1 cellular context compared by ENCODE assay signal in genomic region chr7:104950006-104950405, GRCh38.
TF ChIP-seq lines count a peak whose summit lies in the region.

No MANE protein-coding gene starts in this region.

TF ChIP-seq in SK-N-SH treated with all-trans-retinoic acid at 6 μM for 48 hours, 23 proteins besides CTCF, POLR2A, EP300 and RAD21 (continued from another document):
- TF ChIP-seq, protein P1, sequence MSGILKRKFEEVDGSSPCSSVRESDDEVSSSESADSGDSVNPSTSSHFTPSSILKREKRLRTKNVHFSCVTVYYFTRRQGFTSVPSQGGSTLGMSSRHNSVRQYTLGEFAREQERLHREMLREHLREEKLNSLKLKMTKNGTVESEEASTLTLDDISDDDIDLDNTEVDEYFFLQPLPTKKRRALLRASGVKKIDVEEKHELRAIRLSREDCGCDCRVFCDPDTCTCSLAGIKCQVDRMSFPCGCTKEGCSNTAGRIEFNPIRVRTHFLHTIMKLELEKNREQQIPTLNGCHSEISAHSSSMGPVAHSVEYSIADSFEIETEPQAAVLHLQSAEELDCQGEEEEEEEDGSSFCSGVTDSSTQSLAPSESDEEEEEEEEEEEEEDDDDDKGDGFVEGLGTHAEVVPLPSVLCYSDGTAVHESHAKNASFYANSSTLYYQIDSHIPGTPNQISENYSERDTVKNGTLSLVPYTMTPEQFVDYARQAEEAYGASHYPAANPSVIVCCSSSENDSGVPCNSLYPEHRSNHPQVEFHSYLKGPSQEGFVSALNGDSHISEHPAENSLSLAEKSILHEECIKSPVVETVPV (CRISPR knock-in tag; IDR thresholded peaks at IDR 0.05): no peak
- TF ChIP-seq OSR1 (CRISPR knock-in tag; IDR thresholded peaks at IDR 0.05) (no peak), ZC3H10 (CRISPR knock-in tag; IDR thresholded peaks at IDR 0.05) (no peak), CSDC2 (CRISPR knock-in tag; IDR thresholded peaks at IDR 0.05) (no peak), SNAI2 (CRISPR knock-in tag; IDR thresholded peaks at IDR 0.05) (no peak), BACH2 (CRISPR knock-in tag; IDR thresholded peaks at IDR 0.05; ENCODE audit: borderline replicate concordance) (no peak), ESRRG (CRISPR knock-in tag; IDR thresholded peaks at IDR 0.05) (no peak), ZNF70 (CRISPR knock-in tag; IDR thresholded peaks at IDR 0.05) (no peak)
